In genomic region chrX:251762-252311, GRCh38 we compare ENCODE assay signal across 7 cellular contexts. TPM values are rescaled to one million over a fixed set of nuclear protein-coding genes. Genes with fewer than 3 reads are reported as not detected.
DNase-seq lines count a peak whose midpoint lies in the region; ATAC-seq, FAIRE-seq and TF ChIP-seq lines count a peak whose summit lies in the region.
"Not testable (repeated sequence)": the region's sequence is repeated elsewhere in the genome, so short reads cannot be mapped to it uniquely, and the experiment has no call there.

No MANE protein-coding gene starts in this region.

- ATAC-seq in CD4-positive, alpha-beta T cell (ENCODE audit: poor library complexity); activated T-helper 17 cell treated with anti-CD3 and anti-CD28 coated beads, Interleukin-2, amount 50 U/mL, for 72 hours (replicated peaks); central memory CD8-positive, alpha-beta T cell (replicated peaks; ENCODE audit: extremely low read depth, poor library complexity, severe bottlenecking); HepG2: not testable (repeated sequence)

- peaks cover 27% of the 10 kb centered on the region for H3K4me1 Mint-ChIP-seq in CD4-positive, alpha-beta T cell (ENCODE audit: low read depth)
- peaks cover 13% of the 10 kb centered on the region for H3K4me1 Mint-ChIP-seq in activated T-helper 17 cell treated with anti-CD3 and anti-CD28 coated beads, Interleukin-2, amount 50 U/mL, for 72 hours
- H3K4me1 Mint-ChIP-seq in central memory CD8-positive, alpha-beta T cell = peaks cover 18% of the 10 kb centered on the region
- not testable (repeated sequence) for H3K4me1 Mint-ChIP-seq in osteocyte (ENCODE audit: unreplicated experiment)

- not testable (repeated sequence) for BruUV-seq in OCI-LY7 (replicated peaks; lab: Mats Ljungman, UMichigan); HepG2 (replicated peaks; lab: Mats Ljungman, UMichigan)

- not testable (repeated sequence) for H3K9me3 Mint-ChIP-seq in CD4-positive, alpha-beta T cell; activated T-helper 17 cell treated with anti-CD3 and anti-CD28 coated beads, Interleukin-2, amount 50 U/mL, for 72 hours; central memory CD8-positive, alpha-beta T cell; osteocyte (ENCODE audit: unreplicated experiment)

- H3K27me3 ChIP-seq in CD4-positive, alpha-beta T cell (ENCODE audit: control insufficient read depth, insufficient read depth, low read length); WERI-Rb-1 (ENCODE audit: insufficient read depth, low read depth, severe bottlenecking); HepG2 (ENCODE audit: control insufficient read depth in 1 of 2, insufficient read depth in 2 of 2, low read length in 2 of 2): not testable (repeated sequence)

- H3K27me3 Mint-ChIP-seq in CD4-positive, alpha-beta T cell; activated T-helper 17 cell treated with anti-CD3 and anti-CD28 coated beads, Interleukin-2, amount 50 U/mL, for 72 hours; central memory CD8-positive, alpha-beta T cell; osteocyte (ENCODE audit: unreplicated experiment): not testable (repeated sequence)

- peak overlapping the region; percentile 89 for H3K27ac Mint-ChIP-seq in CD4-positive, alpha-beta T cell
- peak overlapping the region; percentile 5 for H3K27ac Mint-ChIP-seq in activated T-helper 17 cell treated with anti-CD3 and anti-CD28 coated beads, Interleukin-2, amount 50 U/mL, for 72 hours
- H3K27ac Mint-ChIP-seq in central memory CD8-positive, alpha-beta T cell (ENCODE audit: low read depth) = peak overlapping the region; percentile 12
- not testable (repeated sequence) for H3K27ac Mint-ChIP-seq in osteocyte (ENCODE audit: unreplicated experiment)

- peak overlapping the region; percentile 63; the same call in 1 of the 2 replicates for H3K4me2 ChIP-seq in OCI-LY7 (ENCODE audit: low read length)
- H3K4me2 ChIP-seq in HepG2 (ENCODE audit: low read depth, low read length) = not testable (repeated sequence)

- not testable (repeated sequence) for H3K4me3 Mint-ChIP-seq in CD4-positive, alpha-beta T cell; activated T-helper 17 cell treated with anti-CD3 and anti-CD28 coated beads, Interleukin-2, amount 50 U/mL, for 72 hours; central memory CD8-positive, alpha-beta T cell; osteocyte (ENCODE audit: unreplicated experiment)

- 51% methylated on average over 11 of the region's 11 CpGs for WGBS in HepG2 (ENCODE audit: low lambda C conversion rate)

- not testable (repeated sequence) for TF ChIP-seq RAD21 in HepG2 (CRISPR knock-in tag; IDR thresholded peaks at IDR 0.05)

- in situ Hi-C loops in HepG2 (cut with HindIII; ENCODE audit: extremely low pct_ligation_motif_present, low pct_unique_long_range_greater_than_20kb) = not testable (repeated sequence)

- TF ChIP-seq CTCF in CD4-positive, alpha-beta T cell (IDR thresholded peaks at IDR 0.05); OCI-LY7 (conservative IDR thresholded peaks at IDR 0.05; ENCODE audit: low read length); WERI-Rb-1 (IDR thresholded peaks at IDR 0.05; ENCODE audit: low read depth, low read length); HepG2 (CRISPR knock-in tag; IDR thresholded peaks at IDR 0.05); osteocyte (IDR thresholded peaks at IDR 0.05): not testable (repeated sequence)

- H2AFZ ChIP-seq in OCI-LY7 (ENCODE audit: low read length); HepG2 (ENCODE audit: low read length): not testable (repeated sequence)

- FAIRE-seq in HepG2 (lab: Jason Lieb, UNC) = not testable (repeated sequence)

- not testable (repeated sequence) for H3K36me3 Mint-ChIP-seq in CD4-positive, alpha-beta T cell (ENCODE audit: low read depth); activated T-helper 17 cell treated with anti-CD3 and anti-CD28 coated beads, Interleukin-2, amount 50 U/mL, for 72 hours (ENCODE audit: low read depth); central memory CD8-positive, alpha-beta T cell (ENCODE audit: insufficient read depth); osteocyte (ENCODE audit: unreplicated experiment)

- CTCF ChIA-PET in CD4-positive, alpha-beta T cell (lab: Charles Lee); OCI-LY7 (lab: Charles Lee; ENCODE audit: unreplicated experiment); HepG2 (lab: Yijun Ruan, JAX; ENCODE audit: low intra/inter-chr PET ratio, low total read pairs): not testable (repeated sequence)

- not testable (repeated sequence) for H3K79me2 ChIP-seq in OCI-LY7 (ENCODE audit: insufficient read depth, low read depth, low read length); HepG2 (ENCODE audit: insufficient read depth, low read length)

- intact Hi-C loops in CD4-positive, alpha-beta T cell (cut with DNase I, micrococcal nuclease); OCI-LY7 (cut with micrococcal nuclease; ENCODE audit: unreplicated experiment); HepG2 (cut with micrococcal nuclease; ENCODE audit: unreplicated experiment): not testable (repeated sequence)

- H3K9ac ChIP-seq in HepG2 (ENCODE audit: insufficient read depth, low read depth, low read length) = not testable (repeated sequence)

- not testable (repeated sequence) for TF ChIP-seq POLR2A in HepG2 (IDR thresholded peaks at IDR 0.05; ENCODE audit: insufficient read depth in 1 of 2, low read depth in 2 of 2, low read length in 2 of 2)

- TF ChIP-seq EP300 in HepG2 (IDR thresholded peaks at IDR 0.05; ENCODE audit: low read depth in 2 of 2, low read length in 2 of 2); HepG2 (CRISPR knock-in tag; IDR thresholded peaks at IDR 0.05; ENCODE audit: borderline replicate concordance): not testable (repeated sequence)

- H3K36me3 ChIP-seq in OCI-LY7 (ENCODE audit: insufficient read depth, low read length); WERI-Rb-1; HepG2 (replicated peaks in 1 of 2; ENCODE audit: control insufficient read depth in 1 of 2, insufficient read depth in 2 of 2, low read length in 2 of 2): not testable (repeated sequence)

- DNase-seq in CD4-positive, alpha-beta T cell; OCI-LY7 (ENCODE audit: low spot score); WERI-Rb-1; central memory CD8-positive, alpha-beta T cell (ENCODE audit: low spot score in 2 of 2); HepG2 (ENCODE audit: low spot score): not testable (repeated sequence)
- peak; percentile 73 for DNase-seq in osteocyte (ENCODE audit: extremely low spot score, unreplicated experiment)

- H3K9me2 ChIP-seq in OCI-LY7 (ENCODE audit: insufficient read depth, low read length) = not testable (repeated sequence)

- not testable (repeated sequence) for H3K27ac ChIP-seq in CD4-positive, alpha-beta T cell (ENCODE audit: low read depth, low read length); HepG2 (ENCODE audit: extremely low read length, insufficient read depth, low read length)
- H3K27ac ChIP-seq in OCI-LY7 (ENCODE audit: low read depth, low read length, poor library complexity, severe bottlenecking) (peak overlapping the region; percentile 78), WERI-Rb-1 (peak overlapping the region; percentile 7; the same call in 1 of the 2 replicates)

- not testable (repeated sequence) for H4K20me1 ChIP-seq in OCI-LY7 (ENCODE audit: insufficient read depth, low read length); HepG2 (ENCODE audit: insufficient read depth, low read length)

- not testable (repeated sequence) for H3K9me3 ChIP-seq in CD4-positive, alpha-beta T cell (ENCODE audit: control insufficient read depth, low read length); OCI-LY7 (ENCODE audit: low read length); WERI-Rb-1 (ENCODE audit: severe bottlenecking); HepG2 (ENCODE audit: low read length)

- POLR2A ChIA-PET in CD4-positive, alpha-beta T cell (lab: Charles Lee); OCI-LY7 (lab: Charles Lee); HepG2 (lab: Yijun Ruan, JAX): not testable (repeated sequence)

- H3K4me3 ChIP-seq in OCI-LY7 (ENCODE audit: low read depth, low read length, poor library complexity, severe bottlenecking); WERI-Rb-1 (ENCODE audit: low read depth, low read length); HepG2 (replicated peaks in 1 of 3; ENCODE audit: insufficient read depth in 1 of 3, low read depth in 2 of 3, low read length in 3 of 3): not testable (repeated sequence)

- H3K4me1 ChIP-seq in OCI-LY7 (ENCODE audit: insufficient read depth, low read length, poor library complexity, severe bottlenecking) = peaks cover 15% of the 10 kb centered on the region
- H3K4me1 ChIP-seq in HepG2 (ENCODE audit: insufficient read depth, low read length) = peaks cover 16% of the 10 kb centered on the region

RNA-seq across cellular contexts. Expression of gene PLCXD1, which starts 29.3 kb away (rescaled TPM):
- 10 to 100 TPM; 33.0 to 35.8 TPM for total RNA-seq in CD4-positive, alpha-beta T cell
- 60.1 and 86.0 TPM in 2 replicates for total RNA-seq in OCI-LY7 (2014; rRNA removed; shearing (Covaris generic))
- total RNA-seq in OCI-LY7 (2022) = 125 and 133 TPM in 2 replicates
- 10 to 100 TPM; 53.0 to 96.2 TPM for total RNA-seq in activated T-helper 17 cell treated with anti-CD3 and anti-CD28 coated beads, Interleukin-2, amount 50 U/mL, for 72 hours
- total RNA-seq in HepG2 (2016; rRNA removed; fragmentation: Illumina TruSeq; extraction: Trizol) = 87.7 and 111 TPM in 2 replicates
- total RNA-seq in HepG2 (2016; cell fraction: cytosol; rRNA removed; fragmentation: Illumina TruSeq; extraction: Trizol; ENCODE audit: low read depth) = 14.7 and 15.6 TPM in 2 replicates
- total RNA-seq in HepG2 (2016; cell fraction: insoluble cytoplasmic fraction; rRNA removed; fragmentation: Illumina TruSeq; extraction: Trizol) = 93.5 and 100 TPM in 2 replicates
- 44.6 and 46.3 TPM in 2 replicates for total RNA-seq in HepG2 (2016; cell fraction: membrane; rRNA removed; fragmentation: Illumina TruSeq; extraction: Trizol)
- 61.7 and 72.3 TPM in 2 replicates for total RNA-seq in HepG2 (2016; cell fraction: nucleus; rRNA removed; fragmentation: Illumina TruSeq; extraction: Trizol)
- 153 and 202 TPM in 2 replicates for polyA plus RNA-seq in HepG2 (2011; rRNA removed)
- polyA plus RNA-seq in HepG2 (2011; cell fraction: cytosol; rRNA removed) = 97.5 and 98.8 TPM in 2 replicates
- 373 and 416 TPM in 2 replicates for polyA plus RNA-seq in HepG2 (2011; cell fraction: nucleus; rRNA removed)
- 118 and 196 TPM in 2 replicates for polyA plus RNA-seq in HepG2 (2012)
- polyA plus RNA-seq in HepG2 (2016; cell fraction: cytosol; fragmentation: Illumina TruSeq; extraction: Trizol; ENCODE audit: low read depth) = 10.9 TPM in 2 replicates
- polyA plus RNA-seq in HepG2 (2016; cell fraction: insoluble cytoplasmic fraction; fragmentation: Illumina TruSeq; extraction: Trizol; ENCODE audit: low read depth) = 71.2 and 91.8 TPM in 2 replicates
- polyA plus RNA-seq in HepG2 (2016; cell fraction: membrane; fragmentation: Illumina TruSeq; extraction: Trizol; ENCODE audit: low read depth) = 29.2 and 29.4 TPM in 2 replicates
- 178 and 219 TPM in 2 replicates for polyA plus RNA-seq in HepG2 (2016; cell fraction: nucleus; fragmentation: Illumina TruSeq; extraction: Trizol; ENCODE audit: insufficient read depth, low read depth)
- 70.5 and 467 TPM in 2 replicates for polyA minus RNA-seq in HepG2 (2011; rRNA and poly(A)+ RNA removed; ENCODE audit: low replicate concordance)
- polyA minus RNA-seq in HepG2 (2011; cell fraction: cytosol; rRNA and poly(A)+ RNA removed) = 116 and 195 TPM in 2 replicates
- 115 and 118 TPM in 2 replicates for polyA minus RNA-seq in HepG2 (2011; cell fraction: nucleus; rRNA and poly(A)+ RNA removed)
- total RNA-seq in osteocyte = 10.9 and 12.1 TPM in 2 replicates
